Comparison of ENCODE assay signal across 15 cellular contexts in the genomic region with DNA sequence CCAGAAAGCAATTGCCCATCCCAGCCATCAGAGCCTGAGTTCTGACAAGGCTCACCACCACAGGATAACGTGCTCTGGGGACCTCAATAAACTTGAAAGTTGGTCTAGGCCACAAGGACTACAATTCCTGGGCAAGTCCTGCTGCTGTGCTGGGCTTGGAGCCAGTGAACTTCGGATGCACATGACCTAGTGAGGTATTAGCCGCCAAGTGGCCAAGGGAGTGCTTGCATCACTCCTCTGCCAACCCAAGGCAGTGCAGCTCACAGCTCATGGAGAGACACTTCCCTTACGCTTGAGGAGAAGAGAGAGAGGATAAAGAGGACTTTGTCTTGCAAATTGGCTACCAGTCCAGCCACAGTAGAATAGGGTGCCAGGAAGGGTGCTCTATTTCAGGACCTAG.
DNase-seq lines count a peak whose midpoint lies in the region; ATAC-seq and TF ChIP-seq lines count a peak whose summit lies in the region.
"Had no signal": no experiment of that assay in that cellular context is flagged by ENCODE, and none has a peak within 500 bp of the region (broad histone marks: within the 10 kb centered on the region; RNA-seq: fewer than 3 reads in every experiment).

No MANE protein-coding gene starts in this region.

- TF ChIP-seq CTCF in GM12865 (IDR thresholded peaks at IDR 0.05; ENCODE audit: insufficient read depth, low read depth, low read length, missing control alignments) (no peak), kidney epithelial cell (IDR thresholded peaks at IDR 0.05; ENCODE audit: insufficient read depth, low read length, poor library complexity, severe bottlenecking) (peak; percentile 12)

- H3K36me3 ChIP-seq in kidney epithelial cell (ENCODE audit: control insufficient read depth, insufficient read depth, low read length), result no peaks in the 10 kb centered on the region
- H3K36me3 ChIP-seq: heart left ventricle had no signal

- no peak overlapping the region for H3K4me3 ChIP-seq in GM12865 (ENCODE audit: low read depth, low read length)
- no peak overlapping the region for H3K4me3 ChIP-seq in kidney epithelial cell (ENCODE audit: low read depth, low read length)
- H3K4me3 ChIP-seq: heart left ventricle, smooth muscle cell had no signal

- H3K27me3 ChIP-seq in kidney epithelial cell (ENCODE audit: control insufficient read depth, insufficient read depth, low read length), result no peaks in the 10 kb centered on the region
- H3K27me3 ChIP-seq: heart left ventricle had no signal

- DNase-seq in GM12865 (ENCODE audit: low read depth) (peak; percentile 18), HT1080 (ENCODE audit: low read depth) (peak; percentile 51), astrocyte of the hippocampus (ENCODE audit: low read depth, low spot score) (peak; percentile 29), kidney epithelial cell (ENCODE audit: low read depth) (no peak), left colon (no peak), amygdala (lab: John Stamatoyannopoulos, UW) (no peak), KG1 (lab: John Stamatoyannopoulos, UW) (no peak)
- DNase-seq: activated CD8-positive, alpha-beta T cell treated with anti-CD3 and anti-CD28 coated beads, Interleukin-2, amount 10 ng/mL, durations not matched to agents 7 days and 5 days; activated effector memory CD4-positive, alpha-beta T cell treated with Interleukin-2 at 50 U/mL for 16 hours; effector memory CD4-positive, alpha-beta T cell; mesenchymal stem cell; NCI-H2171 treated with DMSO at 0.1 percent for 48 hours; occipital lobe had no signal

- intact Hi-C loops in left colon (cut with DNase I, micrococcal nuclease), result no loop called here

- no peak for ATAC-seq in left colon
- ATAC-seq: activated CD8-positive, alpha-beta T cell treated with anti-CD3 and anti-CD28 coated beads, Interleukin-2, amount 10 ng/mL, durations not matched to agents 7 days and 5 days; heart left ventricle had no signal

Comparison
In these comparisons a context has a peak if more than half of its experiments do, and no peak if none do; other contexts are left out.
1. DNase-seq: peak in GM12865 (single experiment), HT1080 (single experiment) and astrocyte of the hippocampus (single experiment); none in kidney epithelial cell (single experiment), left colon (0 of 2), amygdala (0 of 56) and KG1 (single experiment).